Comparison of ENCODE assay signal across 1 cellular context in genomic region chr17:31558748-31559646, GRCh38.
A peak's percentile ranks its signal among the peaks of the same experiment; 100 is the strongest.
TF ChIP-seq lines count a peak whose summit lies in the region.

No MANE protein-coding gene starts in this region.

TF ChIP-seq in K562, 482 proteins besides CTCF, POLR2A, EP300 and RAD21 (continued from another document and continues in another):
- TF ChIP-seq SMAD3 (CRISPR knock-in tag; conservative IDR thresholded peaks at IDR 0.05) (no peak), ARID1B (IDR thresholded peaks at IDR 0.05) (no peak), CXXC5 (CRISPR knock-in tag; IDR thresholded peaks at IDR 0.05) (peak; percentile 86), MEF2D (tag; conservative IDR thresholded peaks at IDR 0.05; ENCODE audit: low read depth) (no peak), NEUROD1 (IDR thresholded peaks at IDR 0.05; ENCODE audit: borderline replicate concordance, low read depth, low read length, partially characterized antibody) (no peak), SAP30 (IDR thresholded peaks at IDR 0.05; ENCODE audit: borderline replicate concordance, insufficient read depth, low read depth, low read length, poor library complexity, severe bottlenecking) (peak; percentile 27), MLLT1 (IDR thresholded peaks at IDR 0.05) (no peak), SIN3A (IDR thresholded peaks at IDR 0.05; ENCODE audit: borderline replicate concordance in 2 of 2, control insufficient read depth in 1 of 2, low read depth in 2 of 2, low read length in 2 of 2) (peak in 1 of 2 experiments; percentile 68; a peak in 2 of 4 replicates), ZBTB1 (CRISPR knock-in tag; IDR thresholded peaks at IDR 0.05; ENCODE audit: borderline replicate concordance, low read depth) (no peak), ZNF639 (CRISPR knock-in tag; conservative IDR thresholded peaks at IDR 0.05 in 1 of 2, IDR thresholded peaks at IDR 0.05 in 1 of 2) (peak in 1 of 2 experiments; percentile 71; a peak in 1 of 4 replicates), ESRRB (CRISPR knock-in tag; IDR thresholded peaks at IDR 0.05; ENCODE audit: borderline replicate concordance) (no peak), DMBX1 (CRISPR knock-in tag; IDR thresholded peaks at IDR 0.05; ENCODE audit: borderline replicate concordance) (peak; percentile 53; the same call in 1 of the 2 replicates), KLF16 (IDR thresholded peaks at IDR 0.05) (no peak), ZBTB9 (CRISPR knock-in tag; IDR thresholded peaks at IDR 0.05) (0 out of 2 replicates have a peak, but pooled peaks have one; percentile 13), FOXP1 (CRISPR knock-in tag; IDR thresholded peaks at IDR 0.05) (peak; percentile 45; the same call in 1 of the 2 replicates), ZBTB7A (IDR thresholded peaks at IDR 0.05; ENCODE audit: borderline replicate concordance, control insufficient read depth, low read depth, low read length) (peak; percentile 81; the same call in 1 of the 2 replicates), POLR2AphosphoS2 (IDR thresholded peaks at IDR 0.05; ENCODE audit: low read length) (no peak), ZNF175 (CRISPR knock-in tag; IDR thresholded peaks at IDR 0.05; ENCODE audit: low read depth) (peak; percentile 77; the same call in 1 of the 2 replicates), MYBL2 (IDR thresholded peaks at IDR 0.05; ENCODE audit: low read depth) (no peak), MYBL2 (CRISPR knock-in tag; IDR thresholded peaks at IDR 0.05; ENCODE audit: borderline replicate concordance) (no peak), ZNF507 (tag; conservative IDR thresholded peaks at IDR 0.05) (no peak), CREM (IDR thresholded peaks at IDR 0.05; ENCODE audit: low read depth) (0 out of 2 replicates have a peak, but pooled peaks have one; percentile 25), ELF2 (CRISPR knock-in tag; IDR thresholded peaks at IDR 0.05) (no peak), ZNF655 (CRISPR knock-in tag; IDR thresholded peaks at IDR 0.05) (no peak), ZNF592 (IDR thresholded peaks at IDR 0.05) (peak; percentile 90), RBM39 (optimal IDR thresholded peaks at IDR 0.05; ENCODE audit: low read depth, low read length) (no peak), RBFOX2 (IDR thresholded peaks at IDR 0.05; ENCODE audit: low read depth, low read length) (peak; percentile 55), TRIM28 (IDR thresholded peaks at IDR 0.05) (no peak), XRCC5 (IDR thresholded peaks at IDR 0.05; ENCODE audit: low read depth, low read length) (0 out of 2 replicates have a peak, but pooled peaks have one; percentile 22), NRF1 (conservative IDR thresholded peaks at IDR 0.05 in 1 of 2, IDR thresholded peaks at IDR 0.05 in 1 of 2) (peak in 1 of 2 experiments; percentile 15; a peak in 2 of 4 replicates), CCAR2 (IDR thresholded peaks at IDR 0.05; ENCODE audit: low read depth, low read length) (no peak), GATAD2A (IDR thresholded peaks at IDR 0.05) (no peak)
- TF ChIP-seq, protein P1, sequence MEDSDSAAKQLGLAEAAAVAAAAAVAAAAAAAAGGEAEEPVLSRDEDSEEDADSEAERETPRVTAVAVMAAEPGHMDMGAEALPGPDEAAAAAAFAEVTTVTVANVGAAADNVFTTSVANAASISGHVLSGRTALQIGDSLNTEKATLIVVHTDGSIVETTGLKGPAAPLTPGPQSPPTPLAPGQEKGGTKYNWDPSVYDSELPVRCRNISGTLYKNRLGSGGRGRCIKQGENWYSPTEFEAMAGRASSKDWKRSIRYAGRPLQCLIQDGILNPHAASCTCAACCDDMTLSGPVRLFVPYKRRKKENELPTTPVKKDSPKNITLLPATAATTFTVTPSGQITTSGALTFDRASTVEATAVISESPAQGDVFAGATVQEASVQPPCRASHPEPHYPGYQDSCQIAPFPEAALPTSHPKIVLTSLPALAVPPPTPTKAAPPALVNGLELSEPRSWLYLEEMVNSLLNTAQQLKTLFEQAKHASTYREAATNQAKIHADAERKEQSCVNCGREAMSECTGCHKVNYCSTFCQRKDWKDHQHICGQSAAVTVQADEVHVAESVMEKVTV (CRISPR knock-in tag; IDR thresholded peaks at IDR 0.05): 0 out of 2 replicates have a peak, but pooled peaks have one; percentile 20
- TF ChIP-seq, protein P2, sequence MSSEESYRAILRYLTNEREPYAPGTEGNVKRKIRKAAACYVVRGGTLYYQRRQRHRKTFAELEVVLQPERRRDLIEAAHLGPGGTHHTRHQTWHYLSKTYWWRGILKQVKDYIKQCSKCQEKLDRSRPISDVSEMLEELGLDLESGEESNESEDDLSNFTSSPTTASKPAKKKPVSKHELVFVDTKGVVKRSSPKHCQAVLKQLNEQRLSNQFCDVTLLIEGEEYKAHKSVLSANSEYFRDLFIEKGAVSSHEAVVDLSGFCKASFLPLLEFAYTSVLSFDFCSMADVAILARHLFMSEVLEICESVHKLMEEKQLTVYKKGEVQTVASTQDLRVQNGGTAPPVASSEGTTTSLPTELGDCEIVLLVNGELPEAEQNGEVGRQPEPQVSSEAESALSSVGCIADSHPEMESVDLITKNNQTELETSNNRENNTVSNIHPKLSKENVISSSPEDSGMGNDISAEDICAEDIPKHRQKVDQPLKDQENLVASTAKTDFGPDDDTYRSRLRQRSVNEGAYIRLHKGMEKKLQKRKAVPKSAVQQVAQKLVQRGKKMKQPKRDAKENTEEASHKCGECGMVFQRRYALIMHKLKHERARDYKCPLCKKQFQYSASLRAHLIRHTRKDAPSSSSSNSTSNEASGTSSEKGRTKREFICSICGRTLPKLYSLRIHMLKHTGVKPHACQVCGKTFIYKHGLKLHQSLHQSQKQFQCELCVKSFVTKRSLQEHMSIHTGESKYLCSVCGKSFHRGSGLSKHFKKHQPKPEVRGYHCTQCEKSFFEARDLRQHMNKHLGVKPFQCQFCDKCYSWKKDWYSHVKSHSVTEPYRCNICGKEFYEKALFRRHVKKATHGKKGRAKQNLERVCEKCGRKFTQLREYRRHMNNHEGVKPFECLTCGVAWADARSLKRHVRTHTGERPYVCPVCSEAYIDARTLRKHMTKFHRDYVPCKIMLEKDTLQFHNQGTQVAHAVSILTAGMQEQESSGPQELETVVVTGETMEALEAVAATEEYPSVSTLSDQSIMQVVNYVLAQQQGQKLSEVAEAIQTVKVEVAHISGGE (CRISPR knock-in tag; IDR thresholded peaks at IDR 0.05): peak in 1 of 3 experiments; percentile 29; a peak in 1 of 6 replicates
- TF ChIP-seq, protein P3, sequence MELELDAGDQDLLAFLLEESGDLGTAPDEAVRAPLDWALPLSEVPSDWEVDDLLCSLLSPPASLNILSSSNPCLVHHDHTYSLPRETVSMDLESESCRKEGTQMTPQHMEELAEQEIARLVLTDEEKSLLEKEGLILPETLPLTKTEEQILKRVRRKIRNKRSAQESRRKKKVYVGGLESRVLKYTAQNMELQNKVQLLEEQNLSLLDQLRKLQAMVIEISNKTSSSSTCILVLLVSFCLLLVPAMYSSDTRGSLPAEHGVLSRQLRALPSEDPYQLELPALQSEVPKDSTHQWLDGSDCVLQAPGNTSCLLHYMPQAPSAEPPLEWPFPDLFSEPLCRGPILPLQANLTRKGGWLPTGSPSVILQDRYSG (tag; conservative IDR thresholded peaks at IDR 0.05; ENCODE audit: low read depth): no peak
- TF ChIP-seq, protein P4, sequence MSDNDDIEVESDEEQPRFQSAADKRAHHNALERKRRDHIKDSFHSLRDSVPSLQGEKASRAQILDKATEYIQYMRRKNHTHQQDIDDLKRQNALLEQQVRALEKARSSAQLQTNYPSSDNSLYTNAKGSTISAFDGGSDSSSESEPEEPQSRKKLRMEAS (CRISPR knock-in tag; IDR thresholded peaks at IDR 0.05): peak; percentile 84
- TF ChIP-seq, protein P5, sequence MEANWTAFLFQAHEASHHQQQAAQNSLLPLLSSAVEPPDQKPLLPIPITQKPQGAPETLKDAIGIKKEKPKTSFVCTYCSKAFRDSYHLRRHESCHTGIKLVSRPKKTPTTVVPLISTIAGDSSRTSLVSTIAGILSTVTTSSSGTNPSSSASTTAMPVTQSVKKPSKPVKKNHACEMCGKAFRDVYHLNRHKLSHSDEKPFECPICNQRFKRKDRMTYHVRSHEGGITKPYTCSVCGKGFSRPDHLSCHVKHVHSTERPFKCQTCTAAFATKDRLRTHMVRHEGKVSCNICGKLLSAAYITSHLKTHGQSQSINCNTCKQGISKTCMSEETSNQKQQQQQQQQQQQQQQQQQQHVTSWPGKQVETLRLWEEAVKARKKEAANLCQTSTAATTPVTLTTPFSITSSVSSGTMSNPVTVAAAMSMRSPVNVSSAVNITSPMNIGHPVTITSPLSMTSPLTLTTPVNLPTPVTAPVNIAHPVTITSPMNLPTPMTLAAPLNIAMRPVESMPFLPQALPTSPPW (CRISPR knock-in tag; IDR thresholded peaks at IDR 0.05): peak; percentile 74
- TF ChIP-seq, protein P6, sequence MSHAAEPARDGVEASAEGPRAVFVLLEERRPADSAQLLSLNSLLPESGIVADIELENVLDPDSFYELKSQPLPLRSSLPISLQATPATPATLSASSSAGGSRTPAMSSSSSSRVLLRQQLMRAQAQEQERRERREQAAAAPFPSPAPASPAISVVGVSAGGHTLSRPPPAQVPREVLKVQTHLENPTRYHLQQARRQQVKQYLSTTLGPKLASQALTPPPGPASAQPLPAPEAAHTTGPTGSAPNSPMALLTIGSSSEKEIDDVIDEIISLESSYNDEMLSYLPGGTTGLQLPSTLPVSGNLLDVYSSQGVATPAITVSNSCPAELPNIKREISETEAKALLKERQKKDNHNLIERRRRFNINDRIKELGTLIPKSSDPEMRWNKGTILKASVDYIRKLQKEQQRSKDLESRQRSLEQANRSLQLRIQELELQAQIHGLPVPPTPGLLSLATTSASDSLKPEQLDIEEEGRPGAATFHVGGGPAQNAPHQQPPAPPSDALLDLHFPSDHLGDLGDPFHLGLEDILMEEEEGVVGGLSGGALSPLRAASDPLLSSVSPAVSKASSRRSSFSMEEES (CRISPR knock-in tag; IDR thresholded peaks at IDR 0.05): no peak
